In genomic region chr10:6408799-6409198, GRCh38 we compare ENCODE assay signal across 14 cellular contexts.
DNase-seq lines count a peak whose midpoint lies in the region; ATAC-seq and TF ChIP-seq lines count a peak whose summit lies in the region.
"Had no signal": no experiment of that assay in that cellular context is flagged by ENCODE, and none has a peak within 500 bp of the region (broad histone marks: within the 10 kb centered on the region; RNA-seq: fewer than 3 reads in every experiment).

No MANE protein-coding gene starts in this region.

- peaks cover 0 to 1% of the 10 kb centered on the region in 2 donors for H3K27me3 Mint-ChIP-seq in CD8-positive, alpha-beta memory T cell
- H3K27me3 Mint-ChIP-seq in immature natural killer cell (ENCODE audit: low read depth in 3 of 3), result peaks cover 1 to 8% (median 8%) of the 10 kb centered on the region in 3 donors

- peaks cover 0 to 2% (median 1%) of the 10 kb centered on the region in 3 donors for H3K36me3 Mint-ChIP-seq in CD8-positive, alpha-beta memory T cell
- H3K36me3 Mint-ChIP-seq in immature natural killer cell, result peaks cover 0 to 3% (median 3%) of the 10 kb centered on the region in 3 donors

- POLR2A ChIA-PET in A673 (lab: Charles Lee; ENCODE audit: low non-redundant PET), result no interaction called here
- POLR2A ChIA-PET in CD8-positive, alpha-beta memory T cell (lab: Charles Lee), result interaction anchor here (0.6 kb wide), 1 partner anchor 174 kb away, joined by 3 read pairs; no protein-coding TSS in a partner anchor

- no peak overlapping the region for H3K27ac ChIP-seq in A673 (ENCODE audit: low read depth, low read length, poor library complexity, severe bottlenecking)
- H3K27ac ChIP-seq in CD8-positive, alpha-beta memory T cell (ENCODE audit: low read depth, low read length), result no peak overlapping the region
- H3K27ac ChIP-seq: SJSA1 had no signal

- TF ChIP-seq CTCF in A673 (conservative IDR thresholded peaks at IDR 0.05; ENCODE audit: low read depth, low read length), result peak; percentile 26; the same call in 1 of the 2 replicates
- peak; percentile 31 for TF ChIP-seq CTCF in astrocyte of the cerebellum (IDR thresholded peaks at IDR 0.05; ENCODE audit: low read depth, low read length, missing control alignments)

- H3K4me1 ChIP-seq in A673 (ENCODE audit: insufficient read depth, low read length, poor library complexity, severe bottlenecking), result peaks cover 6% of the 10 kb centered on the region
- H3K4me1 ChIP-seq in CD8-positive, alpha-beta memory T cell (ENCODE audit: insufficient read depth, low read length), result peaks cover 29% of the 10 kb centered on the region

- peak overlapping the region; percentile 4 to 87 (median 57) for H3K27ac Mint-ChIP-seq in CD8-positive, alpha-beta memory T cell
- H3K27ac Mint-ChIP-seq in immature natural killer cell, result peak overlapping the region; percentile 24 to 98 (median 84)

- in situ Hi-C loops in astrocyte of the cerebellum (cut with HindIII; ENCODE audit: low sequenced_read_pairs), result no loop called here

- intact Hi-C loops in A673 (cut with micrococcal nuclease; ENCODE audit: unreplicated experiment), result loop anchor here (5.0 to 10.0 kb wide), 2 partner anchors 456 to 964 kb away; no protein-coding TSS in a partner anchor

- H3K4me3 Mint-ChIP-seq in CD8-positive, alpha-beta memory T cell, result peak overlapping the region in 3 of 7 donors; percentile 40 to 58 (median 52)
- H3K4me3 Mint-ChIP-seq in immature natural killer cell, result peak overlapping the region; percentile 6 to 46 (median 35)

- CTCF ChIA-PET in A673 (lab: Charles Lee), result no interaction called here
- CTCF ChIA-PET in CD8-positive, alpha-beta memory T cell (lab: Charles Lee), result interaction anchor here (1.4 to 4.6 kb wide), 6 partner anchors 8 to 395 kb away, joined by 6 to 38 read pairs (median 16); partner anchors contain the start of gene PFKFB3

- H3K4me1 Mint-ChIP-seq in CD8-positive, alpha-beta memory T cell, result peaks cover 26 to 50% (median 46%) of the 10 kb centered on the region in 3 donors
- H3K4me1 Mint-ChIP-seq in immature natural killer cell, result peaks cover 31 to 32% of the 10 kb centered on the region in 2 donors

- H3K27me3 ChIP-seq in A673 (replicated peaks; ENCODE audit: insufficient read depth, low read depth, low read length, poor library complexity) (peaks cover 36% of the 10 kb centered on the region), MG63 (peaks cover under 1% of the 10 kb centered on the region)
- no peaks in the 10 kb centered on the region for H3K27me3 ChIP-seq in CD8-positive, alpha-beta memory T cell (ENCODE audit: insufficient read depth, low read length, poor library complexity, severe bottlenecking)

- no peak for ATAC-seq in HG02884 (IDR thresholded peaks at IDR 0.05; ENCODE audit: unreplicated experiment)
- no peak for ATAC-seq in GM19452 (IDR thresholded peaks at IDR 0.05; ENCODE audit: unreplicated experiment)

- no peaks in the 10 kb centered on the region for H3K9me3 Mint-ChIP-seq in CD8-positive, alpha-beta memory T cell
- no peaks in the 10 kb centered on the region for H3K9me3 Mint-ChIP-seq in immature natural killer cell

- H3K9me3 ChIP-seq in A673 (ENCODE audit: low read depth, low read length, poor library complexity, severe bottlenecking) (no peaks in the 10 kb centered on the region), MG63 (no peaks in the 10 kb centered on the region)
- H3K9me3 ChIP-seq in CD8-positive, alpha-beta memory T cell (ENCODE audit: low read length), result no peaks in the 10 kb centered on the region
- H3K9me3 ChIP-seq: SJSA1 had no signal

- no TSS peak for BruUV-seq in A673 (replicated peaks; lab: Mats Ljungman, UMichigan)

- H3K36me3 ChIP-seq in A673 (ENCODE audit: insufficient read depth, low read length, poor library complexity, severe bottlenecking) (no peaks in the 10 kb centered on the region), MG63 (no peaks in the 10 kb centered on the region)
- no peaks in the 10 kb centered on the region for H3K36me3 ChIP-seq in CD8-positive, alpha-beta memory T cell (ENCODE audit: insufficient read depth, low read length)
- H3K36me3 ChIP-seq: SJSA1 had no signal

- no peak for DNase-seq in A673 (ENCODE audit: low spot score)
- DNase-seq in CD8-positive, alpha-beta memory T cell, result no peak
- no peak for DNase-seq in astrocyte of the cerebellum (ENCODE audit: low read depth)
- no peak for DNase-seq in immature natural killer cell
- no peak for DNase-seq in MG63
- no peak for DNase-seq in GM03348 (ENCODE audit: low spot score)
- DNase-seq: aorta, dermis blood vessel endothelial cell, DMS153, NCI-H1417, NCI-H226 had no signal

- H3K4me3 ChIP-seq in A673 (ENCODE audit: low read depth, low read length, poor library complexity, severe bottlenecking) (no peak overlapping the region), astrocyte of the cerebellum (ENCODE audit: low read depth, low read length) (no peak overlapping the region), MG63 (no peak overlapping the region)
- H3K4me3 ChIP-seq in CD8-positive, alpha-beta memory T cell (ENCODE audit: low read length), result no peak overlapping the region
- H3K4me3 ChIP-seq: SJSA1 had no signal
